In genomic region chr4:139530833-139531427, GRCh38 we compare ENCODE assay signal across 8 cellular contexts. TPM values are rescaled to one million over a fixed set of nuclear protein-coding genes. Genes with fewer than 3 reads are reported as not detected.
DNase-seq lines count a peak whose midpoint lies in the region; ATAC-seq and TF ChIP-seq lines count a peak whose summit lies in the region.

No MANE protein-coding gene starts in this region.

- ATAC-seq in GM18868 (IDR thresholded peaks at IDR 0.05; ENCODE audit: unreplicated experiment) (peak; percentile 52), naive B cell (ENCODE audit: low read depth in 2 of 2) (peak; percentile 69 to 78), thoracic aorta (ENCODE audit: insufficient number of reproducible peaks, low FRiP score, low read depth) (no peak), HG03439 (IDR thresholded peaks at IDR 0.05; ENCODE audit: unreplicated experiment) (no peak)

- H3K4me1 ChIP-seq in endodermal cell (ENCODE audit: control insufficient read depth, insufficient read depth, low read length) (no peaks in the 10 kb centered on the region), thoracic aorta (ENCODE audit: control insufficient read depth in 1 of 2, low read depth in 2 of 2) (peaks cover 5 to 16% of the 10 kb centered on the region in 2 donors)

- H3K4me3 Mint-ChIP-seq in activated CD4-positive, alpha-beta memory T cell treated with anti-CD3 and anti-CD28 coated beads for 36 hours = no peak overlapping the region
- no peak overlapping the region for H3K4me3 Mint-ChIP-seq in endodermal cell
- no peak overlapping the region for H3K4me3 Mint-ChIP-seq in naive B cell

- 62 to 86% methylated on average over 3 to 6 of the region's 6 CpGs for WGBS in endodermal cell (ENCODE audit: insufficient coverage in 1 of 2, insufficient read length in 1 of 2), 2 experiments

- H3K27me3 ChIP-seq in endodermal cell (ENCODE audit: control insufficient read depth, insufficient read depth, low read length, poor library complexity, severe bottlenecking) (no peaks in the 10 kb centered on the region), thoracic aorta (replicated peaks; ENCODE audit: insufficient read depth) (no peaks in the 10 kb centered on the region)

- peaks cover under 1% of the 10 kb centered on the region for H3K4me1 Mint-ChIP-seq in activated CD4-positive, alpha-beta memory T cell treated with anti-CD3 and anti-CD28 coated beads for 36 hours (ENCODE audit: low read depth)
- peaks cover under 1% of the 10 kb centered on the region for H3K4me1 Mint-ChIP-seq in endodermal cell
- H3K4me1 Mint-ChIP-seq in naive B cell = peaks cover 0 to 7% (median 0%) of the 10 kb centered on the region in 3 donors

- intact Hi-C loops in activated CD4-positive, alpha-beta memory T cell treated with anti-CD3 and anti-CD28 coated beads for 36 hours (cut with micrococcal nuclease) = loop anchor here (1.0 kb wide), 1 partner anchor 115 kb away; no protein-coding TSS in a partner anchor

- H3K27me3 Mint-ChIP-seq in activated CD4-positive, alpha-beta memory T cell treated with anti-CD3 and anti-CD28 coated beads for 36 hours = no peaks in the 10 kb centered on the region
- H3K27me3 Mint-ChIP-seq in endodermal cell (ENCODE audit: insufficient read depth) (no peaks in the 10 kb centered on the region), naive B cell (no peaks in the 10 kb centered on the region)

- H3K9ac ChIP-seq in endodermal cell (ENCODE audit: extremely low read depth, low read length, poor library complexity, severe bottlenecking) = no peak overlapping the region

- H3K27ac Mint-ChIP-seq in activated CD4-positive, alpha-beta memory T cell treated with anti-CD3 and anti-CD28 coated beads for 36 hours = no peak overlapping the region
- H3K27ac Mint-ChIP-seq in endodermal cell = no peak overlapping the region
- peak overlapping the region in 2 of 6 donors; percentile 29 to 46 for H3K27ac Mint-ChIP-seq in naive B cell

- no peaks in the 10 kb centered on the region for H3K9me3 ChIP-seq in endodermal cell (ENCODE audit: control insufficient read depth, low read length)
- no peaks in the 10 kb centered on the region for H3K9me3 ChIP-seq in thoracic aorta

- DNase-seq in AG09319 (ENCODE audit: extremely low read depth, low read depth) = no peak
- peak; percentile 40 for DNase-seq in MV-4-11 (lab: John Stamatoyannopoulos, UW)
- peak; percentile 61 for DNase-seq in activated CD4-positive, alpha-beta memory T cell treated with anti-CD3 and anti-CD28 coated beads for 36 hours
- DNase-seq in endodermal cell = peak; percentile 93
- peak; percentile 50 for DNase-seq in naive B cell
- DNase-seq in thoracic aorta (ENCODE audit: low spot score) = no peak

- CTCF ChIA-PET in activated CD4-positive, alpha-beta memory T cell treated with anti-CD3 and anti-CD28 coated beads for 36 hours (lab: Charles Lee) = interaction anchor here (0.7 to 3.1 kb wide), 9 partner anchors 9 to 500 kb away, joined by 3 to 10 read pairs (median 4); partner anchors contain the start of gene SETD7

- H3K36me3 ChIP-seq in endodermal cell (ENCODE audit: control insufficient read depth, insufficient read depth, low read length) = peaks cover 81% of the 10 kb centered on the region
- peaks cover 20% of the 10 kb centered on the region for H3K36me3 ChIP-seq in thoracic aorta

- POLR2A ChIA-PET in activated CD4-positive, alpha-beta memory T cell treated with anti-CD3 and anti-CD28 coated beads for 36 hours (lab: Charles Lee) = no interaction called here

- peaks cover 18% of the 10 kb centered on the region for H3K36me3 Mint-ChIP-seq in activated CD4-positive, alpha-beta memory T cell treated with anti-CD3 and anti-CD28 coated beads for 36 hours
- H3K36me3 Mint-ChIP-seq in endodermal cell (ENCODE audit: low read depth) (peaks cover 32% of the 10 kb centered on the region), naive B cell (peaks cover 7 to 23% of the 10 kb centered on the region in 2 donors)

- TF ChIP-seq CTCF in AG09319 (IDR thresholded peaks at IDR 0.05; ENCODE audit: low read depth, low read length) (peak; percentile 52), endodermal cell (conservative IDR thresholded peaks at IDR 0.05) (peak; percentile 83), thoracic aorta (IDR thresholded peaks at IDR 0.05) (peak; percentile 48)

- no peaks in the 10 kb centered on the region for H3K9me3 Mint-ChIP-seq in activated CD4-positive, alpha-beta memory T cell treated with anti-CD3 and anti-CD28 coated beads for 36 hours
- H3K9me3 Mint-ChIP-seq in endodermal cell (no peaks in the 10 kb centered on the region), naive B cell (no peaks in the 10 kb centered on the region)

- H3K27ac ChIP-seq in endodermal cell (ENCODE audit: low read depth, low read length) (no peak overlapping the region), thoracic aorta (no peak overlapping the region)

- H3K4me3 ChIP-seq in endodermal cell (ENCODE audit: low read length) = no peak overlapping the region
- H3K4me3 ChIP-seq in thoracic aorta = no peak overlapping the region

RNA-seq across cellular contexts. Expression of gene SETD7, which starts 25.1 kb away (rescaled TPM):
- 10 to 100 TPM; 15.0 to 16.6 TPM for total RNA-seq in activated CD4-positive, alpha-beta memory T cell treated with anti-CD3 and anti-CD28 coated beads for 36 hours
- total RNA-seq in endodermal cell = 10 to 100 TPM; 13.8 to 19.4 TPM
- polyA plus RNA-seq in endodermal cell (2013, experiment 1 of 2) = 12.7 TPM
- polyA plus RNA-seq in endodermal cell (2013, experiment 2 of 2) = 13.2 TPM
- polyA plus RNA-seq in naive B cell (ENCODE audit: low read depth in 6 of 6) = 10 to 100 TPM in 4 of 6 donors, 1 to 10 TPM in 2; 6.2 to 18.2 (median 11.9) TPM
- total RNA-seq in thoracic aorta = 100 to 1,000 TPM in 1 of 2 donors, 10 to 100 TPM in 1; 74.7 to 101 TPM

Comparison
In these comparisons a context has a peak if more than half of its experiments do, and no peak if none do; other contexts are left out.
1. DNase-seq: peak in MV-4-11 (single experiment), activated CD4-positive, alpha-beta memory T cell treated with anti-CD3 and anti-CD28 coated beads for 36 hours (single experiment), endodermal cell (single experiment) and naive B cell (single experiment); none in AG09319 (single experiment) and thoracic aorta (single experiment).
2. ATAC-seq: peak in GM18868 (single experiment) and naive B cell (2 of 2); none in thoracic aorta (single experiment) and HG03439 (single experiment).
3. Peak in every context shown above with its lines, with median percentiles within 50 percentile points of each other: CTCF ChIP-seq.